In genomic region chr3:55497250-55497649, GRCh38 we compare ENCODE assay signal across 23 cellular contexts. TPM values are rescaled to one million over a fixed set of nuclear protein-coding genes. Genes with fewer than 3 reads are reported as not detected.
"Had no signal": no experiment of that assay in that cellular context is flagged by ENCODE, and none has a peak within 500 bp of the region (broad histone marks: within the 10 kb centered on the region; RNA-seq: fewer than 3 reads in every experiment).

No MANE protein-coding gene starts in this region.

- H3K4me1 ChIP-seq: heart right ventricle, psoas muscle, tibial nerve, upper lobe of left lung had no signal

- H3K9me3 ChIP-seq: esophagus squamous epithelium, heart right ventricle, ovary, psoas muscle, thoracic aorta, tibial nerve, upper lobe of left lung had no signal

- H3K36me3 ChIP-seq: esophagus squamous epithelium, heart right ventricle, ovary, thoracic aorta, tibial nerve, upper lobe of left lung had no signal

- H3K27me3 ChIP-seq: esophagus squamous epithelium, ovary, upper lobe of left lung had no signal

- H3K27ac ChIP-seq: coronary artery, esophagus squamous epithelium, heart right ventricle, ovary, psoas muscle, thoracic aorta, tibial nerve, upper lobe of left lung had no signal

- DNase-seq: dermis blood vessel endothelial cell; effector memory CD8-positive, alpha-beta T cell; erythroblast; esophagus squamous epithelium; foreskin melanocyte; glutamatergic neuron; heart right ventricle; hypothalamus; immature natural killer cell; natural killer cell; occipital lobe; ovary; posterior cingulate gyrus; right cardiac atrium; small intestine; stimulated activated CD4-positive, alpha-beta T cell treated with anti-CD3 and anti-CD28 coated beads, Interleukin-15, amount 100 ng/mL, for 24 hours; stimulated activated CD4-positive, alpha-beta T cell treated with anti-CD3 and anti-CD28 coated beads, Interleukin-2, amount 100 ng/mL, for 48 hours; stimulated activated naive B cell treated with anti-CD40 and anti-IgM and Interleukin-4, amounts not matched to agents 10 μg/mL and 1 μg/mL and 100 μg/mL, for 72 hours; upper lobe of left lung had no signal

- ATAC-seq: effector memory CD8-positive, alpha-beta T cell; heart right ventricle; natural killer cell; psoas muscle; right cardiac atrium; stimulated activated naive B cell treated with anti-CD40 and anti-IgM and Interleukin-4, amounts not matched to agents 10 μg/mL and 1 μg/mL and 100 μg/mL, for 72 hours had no signal

- H3K4me3 ChIP-seq: coronary artery, esophagus squamous epithelium, heart right ventricle, ovary, psoas muscle, thoracic aorta, tibial nerve, upper lobe of left lung had no signal

RNA-seq across cellular contexts. Expression of gene WNT5A, which starts 10.1 kb away (rescaled TPM):
- total RNA-seq: natural killer cell had no signal
- polyA plus RNA-seq: immature natural killer cell had no signal
